ENCODE assay signal across 13 cellular contexts in genomic region chr5:32163785-32164184, GRCh38. TPM values are rescaled to one million over a fixed set of nuclear protein-coding genes. Genes with fewer than 3 reads are reported as not detected.
DNase-seq lines count a peak whose midpoint lies in the region; ATAC-seq, FAIRE-seq and TF ChIP-seq lines count a peak whose summit lies in the region.
"Had no signal": no experiment of that assay in that cellular context is flagged by ENCODE, and none has a peak within 500 bp of the region (broad histone marks: within the 10 kb centered on the region; RNA-seq: fewer than 3 reads in every experiment).

No MANE protein-coding gene starts in this region.

- TF ChIP-seq POLR2A in K562 (conservative IDR thresholded peaks at IDR 0.05), result no peak

- in situ Hi-C loops in K562 (cut with MboI), result no loop called here
- in situ Hi-C loops in ACHN (cut with HindIII; ENCODE audit: low pct_ligation_motif_present, low pct_unique_long_range_greater_than_20kb, low sequenced_read_pairs), result no loop called here

- POLR2A ChIA-PET in K562 (lab: Yijun Ruan, JAX), result interaction anchor here (1.1 to 2.0 kb wide), 3 partner anchors 8 to 12 kb away, joined by 4 to 20 read pairs (median 6); partner anchors contain the start of gene GOLPH3

- DNase-seq in GM12864 (ENCODE audit: low read depth) (no peak), K562 (ENCODE audit: extremely low read depth in 1 of 4, low spot score in 3 of 4) (no peak), aorta (no peak), NCI-H2227 treated with DMSO at 0.1 percent for 48 hours (lab: John Stamatoyannopoulos, UW) (no peak), ACHN (no peak)
- DNase-seq: C1 segment of cervical spinal cord; GM23248; NCI-H1105; stimulated activated CD4-positive, alpha-beta T cell treated with anti-CD3 and anti-CD28 coated beads, Interleukin-4, amount 100 ng/mL, for 1 hour had no signal

- FAIRE-seq in K562 (lab: Jason Lieb, UNC), result no peak

- intact Hi-C loops in K562 (cut with micrococcal nuclease), result no loop called here
- intact Hi-C loops in aorta (cut with DNase I), result no loop called here

- peaks cover 95% of the 10 kb centered on the region for H3K79me2 ChIP-seq in K562 (ENCODE audit: control insufficient read depth, insufficient read depth, low read length)

- H3K4me2 ChIP-seq in K562 (ENCODE audit: insufficient read depth, low read length), result no peak overlapping the region

- no peak overlapping the region for H3K9ac ChIP-seq in K562 (ENCODE audit: insufficient read depth in 1 of 2, low read depth in 2 of 2, low read length in 2 of 2)
- H3K9ac ChIP-seq: GM23248 had no signal

- H3K4me3 ChIP-seq in GM12864 (ENCODE audit: low read depth, low read length), result peak overlapping the region; percentile 6; the same call in 1 of the 2 replicates
- H3K4me3 ChIP-seq in K562, result no peak overlapping the region
- H3K4me3 ChIP-seq in aorta (ENCODE audit: low read length in 2 of 2), result no peak overlapping the region
- H3K4me3 ChIP-seq: GM23248 had no signal

- no peak overlapping the region for H2AFZ ChIP-seq in K562 (ENCODE audit: low read depth, low read length)
- H2AFZ ChIP-seq: GM23248 had no signal

- peaks cover 70% of the 10 kb centered on the region for H3K36me3 ChIP-seq in K562 (ENCODE audit: control insufficient read depth, insufficient read depth, low read length)
- H3K36me3 ChIP-seq in aorta (ENCODE audit: control insufficient read depth in 1 of 2, insufficient read depth in 2 of 2, low read length in 1 of 2), result no peaks in the 10 kb centered on the region

- H4K20me1 ChIP-seq in K562 (replicated peaks; ENCODE audit: control insufficient read depth, insufficient read depth, low read length), result peaks cover 7% of the 10 kb centered on the region

- no peak for TF ChIP-seq EP300 in K562 (IDR thresholded peaks at IDR 0.05; ENCODE audit: low read length)

- BruUV-seq in K562 (replicated peaks; lab: Mats Ljungman, UMichigan), result no TSS peak

- TF ChIP-seq CTCF in GM12864 (IDR thresholded peaks at IDR 0.05; ENCODE audit: low read depth, low read length, missing control alignments), result no peak
- no peak for TF ChIP-seq CTCF in K562 (IDR thresholded peaks at IDR 0.05 in 2 of 3, conservative IDR thresholded peaks at IDR 0.05 in 1 of 3; ENCODE audit: insufficient read depth in 2 of 3, low read depth in 1 of 3, low read length in 3 of 3)

- H3K27me3 ChIP-seq in K562 (ENCODE audit: control insufficient read depth in 2 of 2, insufficient read depth in 2 of 2, low read length in 2 of 2) (no peaks in the 10 kb centered on the region), aorta (ENCODE audit: control insufficient read depth in 1 of 2, insufficient read depth in 2 of 2, low read length in 1 of 2) (no peaks in the 10 kb centered on the region)

- WGBS in K562 (ENCODE audit: insufficient coverage, low coverage, missing lambda C conversion rate), result 91% methylated on average over 2 of the region's 2 CpGs
- WGBS in aorta, 2 donors, result 45 to 53% methylated on average over 2 of the region's 2 CpGs

- H3K9me3 ChIP-seq in K562 (replicated peaks; ENCODE audit: control insufficient read depth, insufficient read depth, low read depth, low read length) (no peaks in the 10 kb centered on the region; the same call in 1 of the 2 replicates), aorta (ENCODE audit: control insufficient read depth, low read length) (no peaks in the 10 kb centered on the region)

- no peak for TF ChIP-seq RAD21 in K562 (CRISPR knock-in tag; conservative IDR thresholded peaks at IDR 0.05 in 1 of 2, IDR thresholded peaks at IDR 0.05 in 1 of 2)

- H3K9me1 ChIP-seq in K562 (ENCODE audit: control insufficient read depth, insufficient read depth, low read length), result no peaks in the 10 kb centered on the region

- H3K4me1 ChIP-seq in K562 (replicated peaks in 1 of 2; ENCODE audit: control insufficient read depth in 2 of 2, insufficient read depth in 2 of 2, low read length in 2 of 2), result no peaks in the 10 kb centered on the region; a peak in 1 of 5 replicates
- peaks cover 2% of the 10 kb centered on the region in 2 donors for H3K4me1 ChIP-seq in aorta (ENCODE audit: control insufficient read depth in 1 of 2, insufficient read depth in 2 of 2, low read length in 2 of 2)

- ATAC-seq in GM19455 (IDR thresholded peaks at IDR 0.05; ENCODE audit: unreplicated experiment) (peak; percentile 58), HG03354 (IDR thresholded peaks at IDR 0.05; ENCODE audit: poor library complexity, severe bottlenecking, unreplicated experiment) (peak; percentile 57), K562 (no peak), HG02840 (IDR thresholded peaks at IDR 0.05; ENCODE audit: low FRiP score, unreplicated experiment) (no peak), aorta (ENCODE audit: low FRiP score) (no peak)

- CTCF ChIA-PET in K562 (lab: Yijun Ruan, JAX; ENCODE audit: low intra/inter-chr PET ratio), result interaction anchor here (0.7 kb wide), 1 partner anchor 70 kb away, joined by 3 read pairs; no protein-coding TSS in a partner anchor

- H3K27ac ChIP-seq in K562 (ENCODE audit: extremely low read depth, low read depth, low read length) (no peak overlapping the region), aorta (ENCODE audit: low read depth in 1 of 2, low read length in 2 of 2) (no peak overlapping the region)
- H3K27ac ChIP-seq: GM23248, HL-60 had no signal

TF ChIP-seq in K562, 482 proteins besides CTCF, POLR2A, EP300 and RAD21:
- no peak for TF ChIP-seq ELF2 (CRISPR knock-in tag; IDR thresholded peaks at IDR 0.05)
- TF ChIP-seq POLR2AphosphoS5 (IDR thresholded peaks at IDR 0.05; ENCODE audit: control insufficient read depth, insufficient read depth, low read depth, low read length), result peak; percentile 52; the same call in 1 of the 2 replicates

RNA-seq across cellular contexts. Expression of gene GOLPH3, which starts 10.3 kb away (rescaled TPM):
- total RNA-seq in K562 (2011; cell fraction: chromatin; rRNA removed; ENCODE audit: low replicate concordance), result 32.6 and 51.8 TPM in 2 replicates
- total RNA-seq in K562 (2011; cell fraction: nucleolus; rRNA removed), result 35.0 and 40.7 TPM in 2 replicates
- total RNA-seq in K562 (2011; cell fraction: nucleoplasm; rRNA removed), result 39.6 and 50.8 TPM in 2 replicates
- total RNA-seq in K562 (2014; rRNA removed) (54.4 and 56.9 TPM in 2 replicates), K562 (2014; rRNA removed; fragmentation: Illumina TruSeq; extraction: Trizol) (60.8 and 68.2 TPM in 2 replicates), K562 (2015; rRNA removed; fragmentation: Illumina TruSeq; extraction: Trizol) (55.3 and 60.2 TPM in 2 replicates), K562 (2021) (84.9 and 94.6 TPM in 2 replicates), aorta (10 to 100 TPM; 84.9 to 92.0 TPM)
- polyA plus RNA-seq in K562 (2011; rRNA removed) (49.2 and 55.1 TPM in 2 replicates), K562 (2014; fragmentation: Illumina TruSeq; extraction: Trizol) (66.4 and 73.3 TPM in 2 replicates), K562 (2014; fragmentation: Nextera tagmentation; extraction: Ambion mirVana) (10 to 100 TPM; 18.8 to 21.5 TPM), K562 (2014; rRNA removed) (43.9 and 48.7 TPM in 2 replicates), aorta (10 to 100 TPM; 57.0 to 63.2 TPM)
- polyA plus RNA-seq in K562 (2011; cell fraction: cytosol; rRNA removed), result 27.6 and 37.7 TPM in 2 replicates
- 18.4 and 26.1 TPM in 2 replicates for polyA plus RNA-seq in K562 (2011; cell fraction: nucleus; rRNA removed)
- 48.8 and 61.6 TPM in 2 replicates for polyA plus RNA-seq in K562 (2012)
- polyA minus RNA-seq in K562 (2011; rRNA and poly(A)+ RNA removed), result 76.6 and 82.5 TPM in 2 replicates
- 33.6 and 42.7 TPM in 2 replicates for polyA minus RNA-seq in K562 (2011; cell fraction: cytosol; rRNA and poly(A)+ RNA removed)
- 27.1 and 40.3 TPM in 2 replicates for polyA minus RNA-seq in K562 (2011; cell fraction: nucleus; rRNA and poly(A)+ RNA removed)

Comparison
In these comparisons a context has a peak if more than half of its experiments do, and no peak if none do; other contexts are left out.
1. ATAC-seq: peak in GM19455 (single experiment) and HG03354 (single experiment); none in K562 (single experiment), HG02840 (single experiment) and aorta (single experiment).